Comparison of ENCODE assay signal across 13 cellular contexts in the genomic region with DNA sequence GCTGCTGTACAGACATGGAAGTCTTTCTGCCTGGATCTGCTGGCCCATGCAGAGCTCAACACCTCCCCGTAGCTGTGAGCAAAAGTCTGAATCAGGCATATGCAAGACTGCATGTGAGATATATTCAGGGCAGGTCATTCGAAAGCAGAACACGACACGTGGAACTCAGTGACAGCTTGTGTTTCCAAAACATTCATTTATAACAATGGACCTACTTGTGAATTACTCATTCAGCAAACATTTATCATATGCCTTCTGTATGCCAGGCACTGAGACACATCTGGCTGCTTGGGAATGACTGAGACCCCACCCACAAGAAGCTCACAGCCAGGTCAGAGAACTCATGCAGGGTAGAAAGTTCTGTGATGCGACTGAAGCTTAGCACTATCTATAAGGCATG. TPM values are rescaled to one million over a fixed set of nuclear protein-coding genes. Genes with fewer than 3 reads are reported as not detected.
"Had no signal": no experiment of that assay in that cellular context is flagged by ENCODE, and none has a peak within 500 bp of the region (broad histone marks: within the 10 kb centered on the region; RNA-seq: fewer than 3 reads in every experiment).

No MANE protein-coding gene starts in this region.

RNA-seq across cellular contexts. Expression of gene NPY4R2, which starts 46.2 kb away (rescaled TPM):
- total RNA-seq: naive thymus-derived CD8-positive, alpha-beta T cell; natural killer cell treated with Interleukin-12 subunit alpha and Interleukin-12 subunit beta and Interleukin-15 and Interleukin-18, amount 100 ng/mL, for 72 hours; neural crest cell; osteocyte; posterior vena cava; pulmonary artery endothelial cell; sciatic nerve; smooth muscle cell; spleen; uterus had no signal
- polyA plus RNA-seq: naive thymus-derived CD8-positive, alpha-beta T cell; pancreas; smooth muscle cell; spleen; thymus; urinary bladder had no signal
